In genomic region chr16:38941-39892, GRCh38 we compare ENCODE assay signal across 8 cellular contexts. TPM values are rescaled to one million over a fixed set of nuclear protein-coding genes. Genes with fewer than 3 reads are reported as not detected.
DNase-seq lines count a peak whose midpoint lies in the region; ATAC-seq and TF ChIP-seq lines count a peak whose summit lies in the region.

No MANE protein-coding gene starts in this region.

- DNase-seq in NOMO-1 treated with DMSO at 0.1 percent for 48 hours (lab: John Stamatoyannopoulos, UW; ENCODE audit: unreplicated experiment) (peak; percentile 56), H4 (ENCODE audit: low spot score) (no peak), SK-N-SH (no peak)
- DNase-seq in activated naive CD4-positive, alpha-beta T cell treated with anti-CD3 and anti-CD28 coated beads, Interleukin-2, amount 10 ng/mL, durations not matched to agents 7 days and 5 days, result peak; percentile 83
- peak; percentile 13 for DNase-seq in stimulated activated CD4-positive, alpha-beta T cell treated with anti-CD3 and anti-CD28 coated beads, Interleukin-2, amount 100 ng/mL, for 4 hours (ENCODE audit: low read depth)
- no peak for DNase-seq in effector CD8-positive, alpha-beta T cell (lab: John Stamatoyannopoulos, UW)

- TF ChIP-seq CTCF in SK-N-SH (IDR thresholded peaks at IDR 0.05), result no peak

- H3K9me2 ChIP-seq in SK-N-SH, result no peaks in the 10 kb centered on the region

- H3K36me3 ChIP-seq in SK-N-SH (replicated peaks in 1 of 2; ENCODE audit: control insufficient read depth in 1 of 2, insufficient read depth in 2 of 2, low read length in 1 of 2), result peaks cover 2 to 3% of the 10 kb centered on the region in 2 experiments

- no peaks in the 10 kb centered on the region for H3K27me3 Mint-ChIP-seq in activated naive CD4-positive, alpha-beta T cell treated with anti-CD3 and anti-CD28 coated beads, Interleukin-2, amount 10 ng/mL, durations not matched to agents 7 days and 5 days

- no peak overlapping the region for H3K4me2 ChIP-seq in SK-N-SH

- H3K9me3 Mint-ChIP-seq in activated naive CD4-positive, alpha-beta T cell treated with anti-CD3 and anti-CD28 coated beads, Interleukin-2, amount 10 ng/mL, durations not matched to agents 7 days and 5 days, result no peaks in the 10 kb centered on the region

- no peak overlapping the region for H3K4me3 Mint-ChIP-seq in activated naive CD4-positive, alpha-beta T cell treated with anti-CD3 and anti-CD28 coated beads, Interleukin-2, amount 10 ng/mL, durations not matched to agents 7 days and 5 days

- peaks cover 59% of the 10 kb centered on the region for H3K4me1 Mint-ChIP-seq in activated naive CD4-positive, alpha-beta T cell treated with anti-CD3 and anti-CD28 coated beads, Interleukin-2, amount 10 ng/mL, durations not matched to agents 7 days and 5 days

- H3K9ac ChIP-seq in SK-N-SH, result no peak overlapping the region

- no peak for TF ChIP-seq RAD21 in SK-N-SH (IDR thresholded peaks at IDR 0.05; ENCODE audit: low read length)

- H3K27ac Mint-ChIP-seq in activated naive CD4-positive, alpha-beta T cell treated with anti-CD3 and anti-CD28 coated beads, Interleukin-2, amount 10 ng/mL, durations not matched to agents 7 days and 5 days, result peak overlapping the region; percentile 82

- CTCF ChIA-PET in activated naive CD4-positive, alpha-beta T cell treated with anti-CD3 and anti-CD28 coated beads, Interleukin-2, amount 10 ng/mL, durations not matched to agents 7 days and 5 days (lab: Charles Lee), result interaction anchor here (0.7 kb wide), 1 partner anchor 541 kb away, joined by 3 read pairs; no protein-coding TSS in a partner anchor
- CTCF ChIA-PET in SK-N-SH (lab: Yijun Ruan, JAX), result interaction anchor here (0.7 to 1.3 kb wide), 2 partner anchors 26 to 33 kb away, joined by 3 to 5 read pairs; no protein-coding TSS in a partner anchor

- POLR2A ChIA-PET in SK-N-SH (lab: Yijun Ruan, JAX), result no interaction called here

- 93% methylated on average over 13 of the region's 13 CpGs for WGBS in SK-N-SH (ENCODE audit: low lambda C conversion rate)

- no peak overlapping the region for H3K4me3 ChIP-seq in SK-N-SH (ENCODE audit: low read depth in 2 of 2, low read length in 1 of 2)

- ATAC-seq in GM18511 (IDR thresholded peaks at IDR 0.05; ENCODE audit: unreplicated experiment) (peak; percentile 86), HG02852 (IDR thresholded peaks at IDR 0.05; ENCODE audit: unreplicated experiment) (peak; percentile 77)

- H4K20me1 ChIP-seq in SK-N-SH (ENCODE audit: insufficient read depth), result no peaks in the 10 kb centered on the region

- H3K27me3 ChIP-seq in SK-N-SH (ENCODE audit: insufficient read depth), result no peaks in the 10 kb centered on the region

- no peak overlapping the region for H2AFZ ChIP-seq in SK-N-SH (ENCODE audit: low read depth)

- no peaks in the 10 kb centered on the region for H3K79me2 ChIP-seq in SK-N-SH (ENCODE audit: insufficient read depth)

- H3K36me3 Mint-ChIP-seq in activated naive CD4-positive, alpha-beta T cell treated with anti-CD3 and anti-CD28 coated beads, Interleukin-2, amount 10 ng/mL, durations not matched to agents 7 days and 5 days, result peaks cover 27% of the 10 kb centered on the region

- H3K4me1 ChIP-seq in SK-N-SH (ENCODE audit: control insufficient read depth in 1 of 2, insufficient read depth in 2 of 2, low read depth in 1 of 2, low read length in 1 of 2), result peaks cover 0 to 5% of the 10 kb centered on the region in 2 experiments; a peak in 1 of 4 replicates

- no peak overlapping the region for H3K27ac ChIP-seq in SK-N-SH (ENCODE audit: low read depth in 2 of 2, low read length in 1 of 2)

- no peaks in the 10 kb centered on the region for H3F3A ChIP-seq in SK-N-SH (replicated peaks; ENCODE audit: insufficient read depth)

- no peak for TF ChIP-seq EP300 in SK-N-SH (IDR thresholded peaks at IDR 0.05; ENCODE audit: borderline replicate concordance in 1 of 2, low read depth in 1 of 2, low read length in 1 of 2)

- no peaks in the 10 kb centered on the region for H3K9me3 ChIP-seq in SK-N-SH

TF ChIP-seq in SK-N-SH, 30 proteins besides CTCF, POLR2A, EP300 and RAD21:
- TF ChIP-seq, protein P1, sequence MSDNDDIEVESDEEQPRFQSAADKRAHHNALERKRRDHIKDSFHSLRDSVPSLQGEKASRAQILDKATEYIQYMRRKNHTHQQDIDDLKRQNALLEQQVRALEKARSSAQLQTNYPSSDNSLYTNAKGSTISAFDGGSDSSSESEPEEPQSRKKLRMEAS (IDR thresholded peaks at IDR 0.05; ENCODE audit: low read depth), result no peak
- no peak for TF ChIP-seq REST (IDR thresholded peaks at IDR 0.05; ENCODE audit: low read depth, low read length)
- TF ChIP-seq NFIC (IDR thresholded peaks at IDR 0.05; ENCODE audit: borderline replicate concordance), result no peak
- no peak for TF ChIP-seq ELF1 (IDR thresholded peaks at IDR 0.05)
- no peak for TF ChIP-seq FOSL2 (IDR thresholded peaks at IDR 0.05; ENCODE audit: borderline replicate concordance, low read depth)
- no peak for TF ChIP-seq YY1 (IDR thresholded peaks at IDR 0.05; ENCODE audit: low read depth)
- TF ChIP-seq GABPA (IDR thresholded peaks at IDR 0.05; ENCODE audit: low read depth), result no peak
- no peak for TF ChIP-seq JUND (IDR thresholded peaks at IDR 0.05)
- no peak for TF ChIP-seq EZH2phosphoT487 (IDR thresholded peaks at IDR 0.05; ENCODE audit: borderline replicate concordance, low read depth)
- TF ChIP-seq TEAD4 (IDR thresholded peaks at IDR 0.05; ENCODE audit: borderline replicate concordance, insufficient read depth), result no peak
- TF ChIP-seq RFX5 (IDR thresholded peaks at IDR 0.05; ENCODE audit: low read length), result no peak
- TF ChIP-seq ZBTB33 (IDR thresholded peaks at IDR 0.05; ENCODE audit: borderline replicate concordance, low read depth), result no peak
- no peak for TF ChIP-seq FOXJ3 (CRISPR knock-in tag; IDR thresholded peaks at IDR 0.05)
- TF ChIP-seq CHD2 (IDR thresholded peaks at IDR 0.05; ENCODE audit: low read length, partially characterized antibody), result no peak

RNA-seq across cellular contexts. Expression of gene POLR3K, which starts 14.2 kb away (rescaled TPM):
- total RNA-seq in H4 (2014; rRNA removed; shearing (Covaris generic)), result 8.3 and 12.5 TPM in 2 replicates
- 43.0 and 54.5 TPM in 2 replicates for polyA plus RNA-seq in SK-N-SH (2012; rRNA removed)
- polyA plus RNA-seq in SK-N-SH (2012; cell fraction: cytosol; rRNA removed), result 41.7 and 43.1 TPM in 2 replicates
- 15.9 and 21.8 TPM in 2 replicates for polyA plus RNA-seq in SK-N-SH (2012; cell fraction: nucleus; rRNA removed)

RNA-seq across cellular contexts. Expression of gene SNRNP25, which starts 14.4 kb away (rescaled TPM):
- total RNA-seq in H4 (2014; rRNA removed; shearing (Covaris generic)), result 42.4 and 46.6 TPM in 2 replicates
- 61.9 and 73.4 TPM in 2 replicates for polyA plus RNA-seq in SK-N-SH (2012; rRNA removed)
- 64.6 and 70.4 TPM in 2 replicates for polyA plus RNA-seq in SK-N-SH (2012; cell fraction: cytosol; rRNA removed)
- 26.6 and 34.7 TPM in 2 replicates for polyA plus RNA-seq in SK-N-SH (2012; cell fraction: nucleus; rRNA removed)

RNA-seq across cellular contexts. Expression of gene RHBDF1, which starts 33.2 kb away (rescaled TPM):
- 12.4 and 15.5 TPM in 2 replicates for total RNA-seq in H4 (2014; rRNA removed; shearing (Covaris generic))
- polyA plus RNA-seq in SK-N-SH (2012; rRNA removed), result 49.1 and 54.1 TPM in 2 replicates
- polyA plus RNA-seq in SK-N-SH (2012; cell fraction: cytosol; rRNA removed), result 13.4 and 21.3 TPM in 2 replicates
- 312 and 381 TPM in 2 replicates for polyA plus RNA-seq in SK-N-SH (2012; cell fraction: nucleus; rRNA removed)

RNA-seq across cellular contexts. Expression of gene MPG, which starts 38.8 kb away (rescaled TPM):
- 62.8 and 94.3 TPM in 2 replicates for total RNA-seq in H4 (2014; rRNA removed; shearing (Covaris generic))
- polyA plus RNA-seq in SK-N-SH (2012; rRNA removed), result 93.3 and 98.3 TPM in 2 replicates
- polyA plus RNA-seq in SK-N-SH (2012; cell fraction: cytosol; rRNA removed), result 46.5 and 72.7 TPM in 2 replicates
- 42.9 and 60.4 TPM in 2 replicates for polyA plus RNA-seq in SK-N-SH (2012; cell fraction: nucleus; rRNA removed)

Comparison
In these comparisons a context has a peak if more than half of its experiments do, and no peak if none do; other contexts are left out.
1. DNase-seq: peak in NOMO-1 treated with DMSO at 0.1 percent for 48 hours (single experiment), activated naive CD4-positive, alpha-beta T cell treated with anti-CD3 and anti-CD28 coated beads, Interleukin-2, amount 10 ng/mL, durations not matched to agents 7 days and 5 days (single experiment) and stimulated activated CD4-positive, alpha-beta T cell treated with anti-CD3 and anti-CD28 coated beads, Interleukin-2, amount 100 ng/mL, for 4 hours (single experiment); none in H4 (single experiment), effector CD8-positive, alpha-beta T cell (single experiment) and SK-N-SH (single experiment).